Comparison of ENCODE assay signal across 35 cellular contexts in genomic region chr3:37836589-37836988, GRCh38.
"Had no signal": no experiment of that assay in that cellular context is flagged by ENCODE, and none has a peak within 500 bp of the region (broad histone marks: within the 10 kb centered on the region; RNA-seq: fewer than 3 reads in every experiment).

No MANE protein-coding gene starts in this region.

- H3K27me3 ChIP-seq: MG63 had no signal

- H3K36me3 ChIP-seq: MG63 had no signal

- H3K4me3 ChIP-seq: MG63 had no signal

- DNase-seq: Karpas-422, Kasumi-1, MG63, MM.1S, MV-4-11, NCI-H1048, NCI-H1092, NCI-H1092 treated with DMSO at 0.1 percent for 48 hours, NCI-H1105, NCI-H1105 treated with DMSO at 0.1 percent for 48 hours, NCI-H1417, NCI-H1417 treated with DMSO at 0.1 percent for 48 hours, NCI-H1436, NCI-H1436 treated with DMSO at 0.1 percent for 48 hours, NCI-H146, NCI-H1694, NCI-H1694 treated with DMSO at 0.1 percent for 48 hours, NCI-H187, NCI-H187 treated with DMSO at 0.1 percent for 48 hours, NCI-H1930, NCI-H2029, NCI-H2029 treated with DMSO at 0.1 percent for 48 hours, NCI-H2081, NCI-H2081 treated with DMSO at 0.1 percent for 48 hours, NCI-H2107, NCI-H2171, NCI-H2171 treated with DMSO at 0.1 percent for 48 hours, NCI-H2227 treated with DMSO at 0.1 percent for 48 hours, NCI-H226, NCI-H345, NCI-H446, NCI-H446 treated with DMSO at 0.1 percent for 48 hours, NCI-H510A, NCI-H510A treated with DMSO at 0.1 percent for 48 hours, NCI-H524 had no signal

- H3K9me3 ChIP-seq: MG63 had no signal
